32 cellular contexts compared by ENCODE assay signal in the genomic region with DNA sequence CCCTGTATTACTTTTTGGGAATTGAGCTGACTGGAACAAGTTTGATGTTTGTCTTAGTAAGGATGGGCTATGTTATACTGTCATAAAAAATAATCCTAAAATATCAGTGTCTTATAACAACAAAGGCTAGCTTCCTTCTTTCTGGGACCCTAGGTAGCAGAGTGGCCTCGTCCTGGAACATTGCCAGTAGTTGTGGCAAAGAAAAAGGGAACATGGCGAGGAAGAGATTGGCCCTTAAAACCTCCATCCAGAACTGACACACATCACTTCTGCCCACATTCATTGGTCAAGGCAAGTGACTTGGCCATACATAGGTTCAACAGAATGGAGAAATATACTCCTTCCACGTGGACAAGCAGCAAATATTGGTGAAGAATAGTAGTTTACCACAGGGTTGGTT.
"Had no signal": no experiment of that assay in that cellular context is flagged by ENCODE, and none has a peak within 500 bp of the region (broad histone marks: within the 10 kb centered on the region; RNA-seq: fewer than 3 reads in every experiment).

No MANE protein-coding gene starts in this region.

- H3K27ac Mint-ChIP-seq: activated naive CD4-positive, alpha-beta T cell treated with anti-CD3 and anti-CD28 coated beads for 36 hours; activated naive CD8-positive, alpha-beta T cell treated with anti-CD3 and anti-CD28 coated beads for 36 hours; activated T-helper 1 cell treated with anti-CD3 and anti-CD28 coated beads, Interleukin-12 subunit alpha, Interleukin-12 subunit beta, Interleukin-2, Interleukin-4 antibody, amounts not matched to agents 30 ng/mL and 10 ng/mL and 1 ng/mL, durations not matched to agents 14 hours and 24 hours and 36 hours; naive thymus-derived CD8-positive, alpha-beta T cell; stimulated activated naive CD8-positive, alpha-beta T cell treated with anti-CD3 and anti-CD28 coated beads, Interleukin-15, amount 100 ng/mL, for 72 hours; T-helper 2 cell treated with Interferon-gamma antibody and Interleukin-4, amounts not matched to agents 5 μg/mL and 100 μg/mL, for 36 hours had no signal

- H3K4me1 Mint-ChIP-seq: activated naive CD8-positive, alpha-beta T cell treated with anti-CD3 and anti-CD28 coated beads for 36 hours; neural crest cell; stimulated activated naive CD8-positive, alpha-beta T cell treated with anti-CD3 and anti-CD28 coated beads, Interleukin-15, amount 100 ng/mL, for 72 hours had no signal

- H3K4me3 ChIP-seq: adrenal gland, body of pancreas, colonic mucosa, gastroesophageal sphincter, hepatocyte, right atrium auricular region, smooth muscle cell, thyroid gland, upper lobe of right lung had no signal

- H3K9me3 Mint-ChIP-seq: activated naive CD4-positive, alpha-beta T cell treated with anti-CD3 and anti-CD28 coated beads for 36 hours; activated naive CD8-positive, alpha-beta T cell treated with anti-CD3 and anti-CD28 coated beads for 36 hours; activated T-helper 1 cell treated with anti-CD3 and anti-CD28 coated beads, Interleukin-12 subunit alpha, Interleukin-12 subunit beta, Interleukin-2, Interleukin-4 antibody, amounts not matched to agents 30 ng/mL and 10 ng/mL and 1 ng/mL, durations not matched to agents 14 hours and 24 hours and 36 hours; naive thymus-derived CD8-positive, alpha-beta T cell; stimulated activated memory B cell treated with anti-CD40 and anti-IgM and Interleukin-4, amounts not matched to agents 10 μg/mL and 1 μg/mL and 100 μg/mL, for 72 hours; stimulated activated naive CD8-positive, alpha-beta T cell treated with anti-CD3 and anti-CD28 coated beads, Interleukin-15, amount 100 ng/mL, for 72 hours; T-helper 2 cell treated with Interferon-gamma antibody and Interleukin-4, amounts not matched to agents 5 μg/mL and 100 μg/mL, for 36 hours had no signal

- H3K9me3 ChIP-seq: adrenal gland, body of pancreas, colonic mucosa, gastroesophageal sphincter, right atrium auricular region, thyroid gland, upper lobe of right lung had no signal

- H3K27me3 ChIP-seq: body of pancreas, colonic mucosa, gastroesophageal sphincter, hepatocyte, right atrium auricular region, thyroid gland, upper lobe of right lung had no signal

- DNase-seq: activated CD4-positive, alpha-beta T cell treated with anti-CD3 and anti-CD28 coated beads for 4 hours; activated CD4-positive, alpha-beta T cell treated with anti-CD3 and anti-CD28 coated beads, Interleukin-2, amount 50 U/mL, for 4 hours; activated CD4-positive, CD25-positive, alpha-beta regulatory T cell; activated effector memory CD4-positive, alpha-beta T cell treated with anti-CD3 and anti-CD28 coated beads, Interleukin-2, amount 50 U/mL, for 16 hours; activated naive CD4-positive, alpha-beta T cell treated with anti-CD3 and anti-CD28 coated beads for 36 hours; activated naive CD8-positive, alpha-beta T cell treated with anti-CD3 and anti-CD28 coated beads for 36 hours; adrenal gland; aorta; body of pancreas; cerebellar nuclear complex; colonic mucosa; effector CD8-positive, alpha-beta T cell; erythroblast; islet precursor cell; left ventricle myocardium superior; midbrain; naive thymus-derived CD8-positive, alpha-beta T cell; stimulated activated CD4-positive, alpha-beta T cell treated with anti-CD3 and anti-CD28 coated beads, Interleukin-1b, Interleukin-23, amount 100 ng/mL, for 48 hours; stimulated activated CD4-positive, alpha-beta T cell treated with anti-CD3 and anti-CD28 coated beads, Interleukin-4, amount 100 ng/mL, for 4 hours; stimulated activated CD8-positive, alpha-beta memory T cell treated with anti-CD3 and anti-CD28 coated beads, Interleukin-4, amount 100 ng/mL, for 48 hours; stimulated activated naive CD8-positive, alpha-beta T cell treated with anti-CD3 and anti-CD28 coated beads, Interleukin-15, amount 100 ng/mL, for 72 hours; substantia nigra; thyroid gland; upper lobe of right lung had no signal

- H3K4me2 ChIP-seq: hepatocyte, smooth muscle cell had no signal

- H3K27ac ChIP-seq: adrenal gland, body of pancreas, colonic mucosa, gastroesophageal sphincter, hepatocyte, right atrium auricular region, thyroid gland, upper lobe of right lung had no signal

- H3K4me1 ChIP-seq: adrenal gland, body of pancreas, colonic mucosa, gastroesophageal sphincter, right atrium auricular region, thyroid gland, upper lobe of right lung had no signal

- H3K27me3 Mint-ChIP-seq: activated naive CD8-positive, alpha-beta T cell treated with anti-CD3 and anti-CD28 coated beads for 36 hours; naive thymus-derived CD8-positive, alpha-beta T cell; stimulated activated memory B cell treated with anti-CD40 and anti-IgM and Interleukin-4, amounts not matched to agents 10 μg/mL and 1 μg/mL and 100 μg/mL, for 72 hours; stimulated activated naive CD8-positive, alpha-beta T cell treated with anti-CD3 and anti-CD28 coated beads, Interleukin-15, amount 100 ng/mL, for 72 hours had no signal

- H3K4me3 Mint-ChIP-seq: activated naive CD4-positive, alpha-beta T cell treated with anti-CD3 and anti-CD28 coated beads for 36 hours; activated naive CD8-positive, alpha-beta T cell treated with anti-CD3 and anti-CD28 coated beads for 36 hours; activated T-helper 1 cell treated with anti-CD3 and anti-CD28 coated beads, Interleukin-12 subunit alpha, Interleukin-12 subunit beta, Interleukin-2, Interleukin-4 antibody, amounts not matched to agents 30 ng/mL and 10 ng/mL and 1 ng/mL, durations not matched to agents 14 hours and 24 hours and 36 hours; naive thymus-derived CD8-positive, alpha-beta T cell; neural crest cell; stimulated activated memory B cell treated with anti-CD40 and anti-IgM and Interleukin-4, amounts not matched to agents 10 μg/mL and 1 μg/mL and 100 μg/mL, for 72 hours; stimulated activated naive CD8-positive, alpha-beta T cell treated with anti-CD3 and anti-CD28 coated beads, Interleukin-15, amount 100 ng/mL, for 72 hours; T-helper 2 cell treated with Interferon-gamma antibody and Interleukin-4, amounts not matched to agents 5 μg/mL and 100 μg/mL, for 36 hours had no signal

- H3K36me3 ChIP-seq: adrenal gland, colonic mucosa, gastroesophageal sphincter, right atrium auricular region, thyroid gland, upper lobe of right lung had no signal

- H2AFZ ChIP-seq: hepatocyte had no signal

- H3K79me2 ChIP-seq: hepatocyte had no signal

- H3K36me3 Mint-ChIP-seq: activated naive CD8-positive, alpha-beta T cell treated with anti-CD3 and anti-CD28 coated beads for 36 hours; naive thymus-derived CD8-positive, alpha-beta T cell; stimulated activated memory B cell treated with anti-CD40 and anti-IgM and Interleukin-4, amounts not matched to agents 10 μg/mL and 1 μg/mL and 100 μg/mL, for 72 hours had no signal
